Comparison of ENCODE assay signal across 2 cellular contexts in genomic region chr16:51025588-51026290, GRCh38.
A peak's percentile ranks its signal among the peaks of the same experiment; 100 is the strongest.
TF ChIP-seq lines count a peak whose summit lies in the region.

No MANE protein-coding gene starts in this region.

TF ChIP-seq in IMR-90, 13 proteins besides CTCF, POLR2A, EP300 and RAD21:
- TF ChIP-seq BHLHE40 (IDR thresholded peaks at IDR 0.05; ENCODE audit: low read depth, low read length) (no peak), FOS (IDR thresholded peaks at IDR 0.05; ENCODE audit: low read depth, low read length) (no peak), CEBPB (IDR thresholded peaks at IDR 0.05; ENCODE audit: low read depth, low read length) (no peak), SMC3 (IDR thresholded peaks at IDR 0.05; ENCODE audit: low read depth, low read length) (no peak), ELK1 (IDR thresholded peaks at IDR 0.05; ENCODE audit: borderline replicate concordance, low read depth, low read length) (no peak), USF2 (IDR thresholded peaks at IDR 0.05; ENCODE audit: low read depth, low read length) (no peak), RFX5 (IDR thresholded peaks at IDR 0.05; ENCODE audit: low read depth, low read length) (no peak), CHD1 (IDR thresholded peaks at IDR 0.05; ENCODE audit: low read depth, low read length) (no peak), NFE2L2 (IDR thresholded peaks at IDR 0.05; ENCODE audit: low read depth, low read length) (no peak), RCOR1 (IDR thresholded peaks at IDR 0.05; ENCODE audit: insufficient replicate concordance, low read length) (no peak), MAFK (IDR thresholded peaks at IDR 0.05; ENCODE audit: low read depth, low read length) (no peak), MAZ (IDR thresholded peaks at IDR 0.05; ENCODE audit: borderline replicate concordance, low read depth, low read length) (no peak), MXI1 (IDR thresholded peaks at IDR 0.05; ENCODE audit: borderline replicate concordance, low read depth, low read length) (no peak)

TF ChIP-seq in H1, 55 proteins besides CTCF, POLR2A, EP300 and RAD21:
- no peak for TF ChIP-seq ASH2L (IDR thresholded peaks at IDR 0.05; ENCODE audit: low read length)
- TF ChIP-seq ATF2 (IDR thresholded peaks at IDR 0.05; ENCODE audit: low read length): no peak
- no peak for TF ChIP-seq E2F6 (IDR thresholded peaks at IDR 0.05)
- no peak for TF ChIP-seq MAFK (IDR thresholded peaks at IDR 0.05; ENCODE audit: low read depth, low read length)
- TF ChIP-seq RFX5 (IDR thresholded peaks at IDR 0.05; ENCODE audit: borderline replicate concordance, low read depth, low read length): no peak
- TF ChIP-seq TAF1 (IDR thresholded peaks at IDR 0.05; ENCODE audit: low read depth, low read length): no peak
- peak; percentile 54; the same call in 1 of the 2 replicates for TF ChIP-seq KDM1A (IDR thresholded peaks at IDR 0.05; ENCODE audit: borderline replicate concordance, low read length)
- no peak for TF ChIP-seq SIX5 (IDR thresholded peaks at IDR 0.05; ENCODE audit: low read depth, low read length)
- no peak for TF ChIP-seq CREB1 (IDR thresholded peaks at IDR 0.05)
TF ChIP-seq in H1: peak in this region for 1.
